In the genomic region with DNA sequence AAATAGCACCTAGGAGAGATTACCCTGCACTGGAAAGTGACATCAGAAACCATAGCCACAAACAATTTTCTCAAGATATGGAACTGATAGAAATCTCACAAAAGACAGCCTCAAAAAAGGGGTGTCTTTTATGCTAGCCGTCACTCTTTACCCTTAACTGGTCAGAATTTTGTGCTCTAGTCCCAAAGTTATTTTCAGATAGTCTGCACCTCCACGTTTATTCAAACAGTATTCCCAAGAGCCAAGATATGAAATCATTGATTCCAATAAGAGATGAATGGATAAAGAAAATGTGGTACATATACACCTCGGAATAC, we compare ENCODE assay signal across 13 cellular contexts. TPM values are rescaled to one million over a fixed set of nuclear protein-coding genes. Genes with fewer than 3 reads are reported as not detected.
DNase-seq lines count a peak whose midpoint lies in the region; ATAC-seq, FAIRE-seq and TF ChIP-seq lines count a peak whose summit lies in the region.
"Had no signal": no experiment of that assay in that cellular context is flagged by ENCODE, and none has a peak within 500 bp of the region (broad histone marks: within the 10 kb centered on the region; RNA-seq: fewer than 3 reads in every experiment).

No MANE protein-coding gene starts in this region.

- TF ChIP-seq RAD21 in SK-N-SH (IDR thresholded peaks at IDR 0.05; ENCODE audit: low read length), result no peak

- POLR2A ChIA-PET in SK-N-SH (lab: Yijun Ruan, JAX), result no interaction called here
- POLR2A ChIA-PET in HEK293T (lab: Yijun Ruan, JAX), result interaction anchor here (6.4 kb wide), 1 partner anchor 24 kb away, joined by 42 read pairs; the partner anchor contains the start of gene PMAIP1

- peaks cover 5% of the 10 kb centered on the region for H3F3A ChIP-seq in SK-N-SH (replicated peaks; ENCODE audit: insufficient read depth)

- no peak for FAIRE-seq in small intestine (lab: Jason Lieb, UNC)
- FAIRE-seq: A204.1 had no signal

- H2AFZ ChIP-seq in SK-N-SH (ENCODE audit: low read depth), result no peak overlapping the region

- no peaks in the 10 kb centered on the region for H4K20me1 ChIP-seq in SK-N-SH (ENCODE audit: insufficient read depth)

- H3K4me3 ChIP-seq in SK-N-SH (ENCODE audit: low read depth in 2 of 2, low read length in 1 of 2) (no peak overlapping the region), WERI-Rb-1 (ENCODE audit: low read depth, low read length) (no peak overlapping the region), small intestine (ENCODE audit: low read depth in 1 of 2, low read length in 2 of 2) (no peak overlapping the region)
- H3K4me3 ChIP-seq: upper lobe of left lung had no signal

- peaks cover 11% of the 10 kb centered on the region for H3K4me1 Mint-ChIP-seq in stimulated activated effector memory CD8-positive, alpha-beta T cell treated with anti-CD3 and anti-CD28 coated beads, Interleukin-12 subunit alpha, Interleukin-12 subunit beta, amount 100 ng/mL, for 72 hours

- no peaks in the 10 kb centered on the region for H3K27me3 ChIP-seq in SK-N-SH (ENCODE audit: insufficient read depth)
- H3K27me3 ChIP-seq in WERI-Rb-1 (ENCODE audit: insufficient read depth, low read depth, severe bottlenecking), result no peaks in the 10 kb centered on the region
- no peaks in the 10 kb centered on the region for H3K27me3 ChIP-seq in small intestine (ENCODE audit: control insufficient read depth in 2 of 2, insufficient read depth in 2 of 2, low read length in 2 of 2)
- H3K27me3 ChIP-seq: upper lobe of left lung had no signal

- no peak overlapping the region for H3K4me3 Mint-ChIP-seq in stimulated activated effector memory CD8-positive, alpha-beta T cell treated with anti-CD3 and anti-CD28 coated beads, Interleukin-12 subunit alpha, Interleukin-12 subunit beta, amount 100 ng/mL, for 72 hours

- DNase-seq in SK-N-SH, result no peak
- DNase-seq in stimulated activated effector memory CD8-positive, alpha-beta T cell treated with anti-CD3 and anti-CD28 coated beads, Interleukin-12 subunit alpha, Interleukin-12 subunit beta, amount 100 ng/mL, for 72 hours (ENCODE audit: low spot score in 2 of 2), result no peak
- DNase-seq in HEK293T (ENCODE audit: extremely low spot score), result no peak
- no peak for DNase-seq in WERI-Rb-1
- DNase-seq in small intestine, result no peak
- DNase-seq: activated naive CD4-positive, alpha-beta T cell; GDM1; stimulated activated CD4-positive, alpha-beta T cell treated with anti-CD3 and anti-CD28 coated beads, Interleukin-1b, Interleukin-23, amount 100 ng/mL, for 48 hours; upper lobe of left lung had no signal

- TF ChIP-seq CTCF in SK-N-SH (IDR thresholded peaks at IDR 0.05) (no peak), WERI-Rb-1 (IDR thresholded peaks at IDR 0.05; ENCODE audit: low read depth, low read length) (no peak)

- H3K4me2 ChIP-seq in SK-N-SH, result no peak overlapping the region

- H3K9me3 Mint-ChIP-seq in stimulated activated effector memory CD8-positive, alpha-beta T cell treated with anti-CD3 and anti-CD28 coated beads, Interleukin-12 subunit alpha, Interleukin-12 subunit beta, amount 100 ng/mL, for 72 hours, result no peaks in the 10 kb centered on the region

- H3K4me1 ChIP-seq in SK-N-SH (ENCODE audit: control insufficient read depth in 1 of 2, insufficient read depth in 2 of 2, low read depth in 1 of 2, low read length in 1 of 2) (peaks cover 0 to 12% of the 10 kb centered on the region in 2 experiments; a peak in 3 of 4 replicates), small intestine (ENCODE audit: control insufficient read depth in 2 of 2, insufficient read depth in 1 of 2, low read depth in 1 of 2, low read length in 1 of 2) (no peaks in the 10 kb centered on the region)

- no peaks in the 10 kb centered on the region for H3K79me2 ChIP-seq in SK-N-SH (ENCODE audit: insufficient read depth)

- WGBS in SK-N-SH (ENCODE audit: low lambda C conversion rate), result 96% methylated on average over 3 of the region's 3 CpGs
- 79 to 89% (median 83%) methylated on average over 3 of the region's 3 CpGs for WGBS in small intestine, 3 donors

- H3K9ac ChIP-seq in SK-N-SH, result no peak overlapping the region

- ATAC-seq in SK-N-SH treated with all-trans-retinoic acid at 6 μM for 48 hours (no peak), GM21737 (IDR thresholded peaks at IDR 0.05; ENCODE audit: unreplicated experiment) (peak; percentile 71), HG03354 (IDR thresholded peaks at IDR 0.05; ENCODE audit: poor library complexity, severe bottlenecking, unreplicated experiment) (peak; percentile 81)
- peak; percentile 58 for ATAC-seq in stimulated activated effector memory CD8-positive, alpha-beta T cell treated with anti-CD3 and anti-CD28 coated beads, Interleukin-12 subunit alpha, Interleukin-12 subunit beta, amount 100 ng/mL, for 72 hours

- no peak for TF ChIP-seq EP300 in SK-N-SH (IDR thresholded peaks at IDR 0.05; ENCODE audit: borderline replicate concordance in 1 of 2, low read depth in 1 of 2, low read length in 1 of 2)

- CTCF ChIA-PET in SK-N-SH (lab: Yijun Ruan, JAX), result interaction anchor here (1.0 kb wide), 1 partner anchor 627 kb away, joined by 3 read pairs; no protein-coding TSS in a partner anchor
- CTCF ChIA-PET in HEK293T (lab: Yijun Ruan, JAX), result no interaction called here

- H3K9me3 ChIP-seq in SK-N-SH (no peaks in the 10 kb centered on the region), WERI-Rb-1 (ENCODE audit: severe bottlenecking) (no peaks in the 10 kb centered on the region), small intestine (ENCODE audit: control insufficient read depth, low read depth) (no peaks in the 10 kb centered on the region)
- H3K9me3 ChIP-seq: upper lobe of left lung had no signal

- H3K36me3 ChIP-seq in SK-N-SH (replicated peaks in 1 of 2; ENCODE audit: control insufficient read depth in 1 of 2, insufficient read depth in 2 of 2, low read length in 1 of 2) (no peaks in the 10 kb centered on the region), WERI-Rb-1 (no peaks in the 10 kb centered on the region), small intestine (ENCODE audit: control insufficient read depth in 2 of 2, insufficient read depth in 2 of 2, low read length in 2 of 2) (no peaks in the 10 kb centered on the region)
- H3K36me3 ChIP-seq: upper lobe of left lung had no signal

- H3K27ac ChIP-seq in SK-N-SH (ENCODE audit: low read depth in 2 of 2, low read length in 1 of 2) (no peak overlapping the region), WERI-Rb-1 (no peak overlapping the region), small intestine (ENCODE audit: low read depth in 1 of 2, low read length in 1 of 2) (no peak overlapping the region)
- H3K27ac ChIP-seq: upper lobe of left lung had no signal

- H3K9me2 ChIP-seq in SK-N-SH, result no peaks in the 10 kb centered on the region

- H3K27ac Mint-ChIP-seq in stimulated activated effector memory CD8-positive, alpha-beta T cell treated with anti-CD3 and anti-CD28 coated beads, Interleukin-12 subunit alpha, Interleukin-12 subunit beta, amount 100 ng/mL, for 72 hours, result no peak overlapping the region

- no peaks in the 10 kb centered on the region for H3K36me3 Mint-ChIP-seq in stimulated activated effector memory CD8-positive, alpha-beta T cell treated with anti-CD3 and anti-CD28 coated beads, Interleukin-12 subunit alpha, Interleukin-12 subunit beta, amount 100 ng/mL, for 72 hours

TF ChIP-seq in SK-N-SH treated with all-trans-retinoic acid at 6 μM for 48 hours, 23 proteins besides CTCF, POLR2A, EP300 and RAD21:
- TF ChIP-seq, protein P1, sequence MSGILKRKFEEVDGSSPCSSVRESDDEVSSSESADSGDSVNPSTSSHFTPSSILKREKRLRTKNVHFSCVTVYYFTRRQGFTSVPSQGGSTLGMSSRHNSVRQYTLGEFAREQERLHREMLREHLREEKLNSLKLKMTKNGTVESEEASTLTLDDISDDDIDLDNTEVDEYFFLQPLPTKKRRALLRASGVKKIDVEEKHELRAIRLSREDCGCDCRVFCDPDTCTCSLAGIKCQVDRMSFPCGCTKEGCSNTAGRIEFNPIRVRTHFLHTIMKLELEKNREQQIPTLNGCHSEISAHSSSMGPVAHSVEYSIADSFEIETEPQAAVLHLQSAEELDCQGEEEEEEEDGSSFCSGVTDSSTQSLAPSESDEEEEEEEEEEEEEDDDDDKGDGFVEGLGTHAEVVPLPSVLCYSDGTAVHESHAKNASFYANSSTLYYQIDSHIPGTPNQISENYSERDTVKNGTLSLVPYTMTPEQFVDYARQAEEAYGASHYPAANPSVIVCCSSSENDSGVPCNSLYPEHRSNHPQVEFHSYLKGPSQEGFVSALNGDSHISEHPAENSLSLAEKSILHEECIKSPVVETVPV (CRISPR knock-in tag; IDR thresholded peaks at IDR 0.05), result no peak
- TF ChIP-seq ZNF8 (CRISPR knock-in tag; IDR thresholded peaks at IDR 0.05), result peak; percentile 22; the same call in 1 of the 2 replicates

TF ChIP-seq in SK-N-SH, 30 proteins besides CTCF, POLR2A, EP300 and RAD21 (continues in another document):
- TF ChIP-seq USF2 (IDR thresholded peaks at IDR 0.05; ENCODE audit: borderline replicate concordance, low read depth, low read length), result no peak

TF ChIP-seq in HEK293T, 16 proteins besides CTCF, POLR2A, EP300 and RAD21:
- TF ChIP-seq FOXA1 (IDR thresholded peaks at IDR 0.05) (no peak), NFRKB (IDR thresholded peaks at IDR 0.05) (no peak), ZNF384 (IDR thresholded peaks at IDR 0.05) (no peak)

RNA-seq across cellular contexts. Expression of gene PMAIP1, which starts 23.5 kb away (rescaled TPM):
- polyA plus RNA-seq in SK-N-SH (2012; rRNA removed) (74.5 and 76.9 TPM in 2 replicates), small intestine (1 to 10 TPM; 1.4 to 7.5 (median 1.8) TPM)
- polyA plus RNA-seq in SK-N-SH (2012; cell fraction: cytosol; rRNA removed), result 79.4 and 117 TPM in 2 replicates
- 37.4 and 69.3 TPM in 2 replicates for polyA plus RNA-seq in SK-N-SH (2012; cell fraction: nucleus; rRNA removed)

Comparison
In these comparisons a context has a peak if more than half of its experiments do, and no peak if none do; other contexts are left out.
1. RNA of gene PMAIP1, which starts 23.5 kb away (polyA plus RNA-seq): 37.4 to 117 TPM in SK-N-SH; 1.4 to 7.5 TPM in small intestine; every median in the first group is over 4 times any median in the second.